In the genomic region with DNA sequence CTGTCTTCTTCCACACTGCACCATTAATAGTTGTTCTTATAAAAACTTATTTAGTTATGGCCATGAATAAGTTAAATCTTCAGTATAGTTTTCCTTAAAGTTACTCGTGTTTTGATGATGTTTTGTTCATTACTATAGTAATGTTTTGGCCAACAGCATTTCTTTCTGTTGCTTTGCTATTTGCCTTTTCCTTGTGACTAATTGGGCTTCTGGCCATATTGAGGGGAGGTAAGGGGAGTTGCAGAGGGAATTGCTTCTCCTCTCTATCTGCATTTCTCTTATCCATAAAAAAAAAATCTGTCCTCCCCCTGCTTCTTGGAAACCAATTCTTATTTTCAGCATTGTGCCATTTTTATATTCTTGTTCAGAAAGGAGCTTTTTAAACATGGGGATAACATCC, we compare ENCODE assay signal across 30 cellular contexts. TPM values are rescaled to one million over a fixed set of nuclear protein-coding genes. Genes with fewer than 3 reads are reported as not detected.
DNase-seq lines count a peak whose midpoint lies in the region; ATAC-seq, FAIRE-seq and TF ChIP-seq lines count a peak whose summit lies in the region.
"Had no signal": no experiment of that assay in that cellular context is flagged by ENCODE, and none has a peak within 500 bp of the region (broad histone marks: within the 10 kb centered on the region; RNA-seq: fewer than 3 reads in every experiment).

No MANE protein-coding gene starts in this region.

- BruUV-seq in PC-3 (replicated peaks; lab: Mats Ljungman, UMichigan): no TSS peak

- intact Hi-C loops in PC-3 (cut with micrococcal nuclease): no loop called here
- intact Hi-C loops in kidney (cut with DNase I): no loop called here
- intact Hi-C loops in uterus (cut with DNase I; ENCODE audit: low total_unique reads): no loop called here

- H3K27ac ChIP-seq in PC-3 (ENCODE audit: low read length) (peak overlapping the region; percentile 9; the same call in 1 of the 2 replicates), kidney (ENCODE audit: low read depth in 2 of 2, low read length in 2 of 2) (no peak overlapping the region), uterus (peak overlapping the region; percentile 51 to 67)
- H3K27ac ChIP-seq: adrenal gland, cardiac muscle cell, prostate gland, testis had no signal

- H3F3A ChIP-seq in PC-3 (ENCODE audit: low read length, unreplicated experiment): no peaks in the 10 kb centered on the region

- H3K36me3 ChIP-seq in PC-3 (ENCODE audit: low read depth, low read length) (no peaks in the 10 kb centered on the region), kidney (ENCODE audit: control insufficient read depth in 1 of 2, insufficient read depth in 2 of 2, low read length in 2 of 2) (no peaks in the 10 kb centered on the region), uterus (no peaks in the 10 kb centered on the region)
- H3K36me3 ChIP-seq: adrenal gland, cardiac muscle cell, prostate gland had no signal

- POLR2A ChIA-PET in PC-3 (lab: Charles Lee; ENCODE audit: unreplicated experiment): no interaction called here

- H3K4me3 ChIP-seq in PC-3 (ENCODE audit: low read length): no peak overlapping the region
- H3K4me3 ChIP-seq in kidney (ENCODE audit: low read length in 2 of 2): no peak overlapping the region
- H3K4me3 ChIP-seq in uterus: no peak overlapping the region
- H3K4me3 ChIP-seq: adrenal gland, cardiac muscle cell, GM12878, GM23338, prostate gland, sigmoid colon, testis had no signal

- no peak overlapping the region for H2AFZ ChIP-seq in PC-3 (ENCODE audit: low read length)
- H2AFZ ChIP-seq: GM23338 had no signal

- no peaks in the 10 kb centered on the region for H3K9me2 ChIP-seq in PC-3 (replicated peaks; ENCODE audit: low read length)

- H3K9ac ChIP-seq in PC-3 (ENCODE audit: low read length) (no peak overlapping the region), kidney (ENCODE audit: low read length in 2 of 2) (no peak overlapping the region)

- ATAC-seq in PC-3 (no peak), HG02759 (IDR thresholded peaks at IDR 0.05; ENCODE audit: unreplicated experiment) (no peak), HG02970 (IDR thresholded peaks at IDR 0.05; ENCODE audit: low FRiP score, unreplicated experiment) (no peak)
- ATAC-seq: activated T-cell treated with anti-CD3 and anti-CD28 coated beads, Interleukin-2, amount 50 U/mL, for 4 hours; GM12878; GM23338; Panc1; stimulated activated naive B cell treated with anti-CD40 and anti-IgM and Interleukin-4, amounts not matched to agents 10 μg/mL and 1 μg/mL and 100 μg/mL, for 72 hours had no signal

- H3K4me2 ChIP-seq in PC-3 (ENCODE audit: low read length): no peak overlapping the region
- H3K4me2 ChIP-seq: GM23338 had no signal

- peak; percentile 30 for FAIRE-seq in kidney (lab: Jason Lieb, UNC)
- FAIRE-seq: endometrium, GM12878, urothelium cell line had no signal

- TF ChIP-seq CTCF in PC-3 (conservative IDR thresholded peaks at IDR 0.05; ENCODE audit: low read depth, low read length) (no peak), kidney (IDR thresholded peaks at IDR 0.05; ENCODE audit: borderline replicate concordance, extremely low read depth, insufficient read depth) (no peak), uterus (IDR thresholded peaks at IDR 0.05) (no peak)

- no peaks in the 10 kb centered on the region for H4K20me1 ChIP-seq in PC-3 (ENCODE audit: low read length)

- H3K27me3 ChIP-seq in PC-3 (ENCODE audit: low read length): no peaks in the 10 kb centered on the region
- H3K27me3 ChIP-seq in uterus: no peaks in the 10 kb centered on the region
- H3K27me3 ChIP-seq: cardiac muscle cell, sigmoid colon, testis had no signal

- no peaks in the 10 kb centered on the region for H3K9me3 ChIP-seq in PC-3 (ENCODE audit: low read length)
- no peaks in the 10 kb centered on the region for H3K9me3 ChIP-seq in kidney (ENCODE audit: control insufficient read depth in 1 of 2, low read length in 2 of 2)
- no peaks in the 10 kb centered on the region for H3K9me3 ChIP-seq in uterus
- H3K9me3 ChIP-seq: adrenal gland, prostate gland, sigmoid colon, testis had no signal

- CTCF ChIA-PET in PC-3 (lab: Charles Lee): interaction anchor here (0.6 kb wide), 1 partner anchor 52 kb away, joined by 4 read pairs; no protein-coding TSS in a partner anchor

- no peaks in the 10 kb centered on the region for H3K79me2 ChIP-seq in PC-3 (ENCODE audit: low read length)

- no peak for TF ChIP-seq POLR2A in uterus (IDR thresholded peaks at IDR 0.05)

- H3K4me1 ChIP-seq in PC-3 (ENCODE audit: insufficient read depth, low read length): no peaks in the 10 kb centered on the region
- no peaks in the 10 kb centered on the region for H3K4me1 ChIP-seq in kidney (ENCODE audit: control insufficient read depth in 1 of 2, insufficient read depth in 1 of 2, low read depth in 1 of 2, low read length in 2 of 2)
- H3K4me1 ChIP-seq in uterus: no peaks in the 10 kb centered on the region
- H3K4me1 ChIP-seq: adrenal gland, prostate gland, testis had no signal

- DNase-seq in PC-3 (peak; percentile 20), dermis blood vessel endothelial cell (peak; percentile 18), kidney (no peak), uterus (peak in 1 of 2 donors; percentile 33), mesenteric fat pad (ENCODE audit: low spot score) (no peak), activated gamma-delta T cell treated with Interleukin-2 at 50 U/mL for 16 hours (no peak)
- DNase-seq: activated CD4-positive, alpha-beta T cell treated with anti-CD3 and anti-CD28 coated beads, Interleukin-2, amount 10 ng/mL, durations not matched to agents 24 days and 14 days; activated naive CD4-positive, alpha-beta T cell treated with Interleukin-2 at 50 U/mL for 16 hours; activated T-cell treated with anti-CD3 and anti-CD28 coated beads, Interleukin-2, amount 50 U/mL, for 4 hours; adrenal gland; CD4-positive, alpha-beta memory T cell; EL; foreskin fibroblast; mesendoderm; NCI-H1048; NCI-H187 treated with DMSO at 0.1 percent for 48 hours; NCI-H526; sigmoid colon; stimulated activated naive B cell treated with anti-CD40 and anti-IgM and Interleukin-4, amounts not matched to agents 10 μg/mL and 1 μg/mL and 100 μg/mL, for 72 hours; T1000; testis had no signal

RNA-seq across cellular contexts. Expression of gene ZCCHC12, which starts 42.7 kb away (rescaled TPM):
- total RNA-seq in PC-3 (2014; rRNA removed): 0.07 TPM in 1 of 2 replicates, not detected in the other
- total RNA-seq in dermis blood vessel endothelial cell: under 0.01 and 0.05 TPM in 2 replicates
- not detected for total RNA-seq in kidney
- polyA plus RNA-seq in kidney (ENCODE audit: insufficient read depth, low read depth, low replicate concordance): not detected
- 100 to 1,000 TPM in 1 of 4 donors, 10 to 100 TPM in 3; 37.9 to 114 (median 61.1) TPM for total RNA-seq in uterus
- not detected for total RNA-seq in mesenteric fat pad
- total RNA-seq: activated CD4-positive, alpha-beta T cell treated with anti-CD3 and anti-CD28 coated beads, Interleukin-2, amount 10 ng/mL, durations not matched to agents 24 days and 14 days; CD4-positive, alpha-beta memory T cell; GM12878 had no signal
- polyA plus RNA-seq: CD4-positive, alpha-beta memory T cell had no signal

RNA-seq across cellular contexts. Expression of gene IL13RA1, which starts 53.5 kb away (rescaled TPM):
- total RNA-seq in PC-3 (2014; rRNA removed): 33.4 and 33.5 TPM in 2 replicates
- total RNA-seq in dermis blood vessel endothelial cell: 80.6 and 85.4 TPM in 2 replicates
- total RNA-seq in kidney: 79.8 TPM
- polyA plus RNA-seq in kidney (ENCODE audit: insufficient read depth, low read depth, low replicate concordance): 26.5 TPM
- 10 to 100 TPM; 20.2 to 60.0 (median 39.9) TPM for total RNA-seq in uterus
- total RNA-seq in mesenteric fat pad: 66.7 TPM

Comparison
In these comparisons a context has a peak if more than half of its experiments do, and no peak if none do; other contexts are left out.
1. DNase-seq: peak in PC-3 (single experiment) and dermis blood vessel endothelial cell (single experiment); none in kidney (single experiment), mesenteric fat pad (single experiment) and activated gamma-delta T cell treated with Interleukin-2 at 50 U/mL for 16 hours (single experiment).
2. H3K27ac ChIP-seq: peak in PC-3 (single experiment) and uterus (2 of 2); none in kidney (0 of 2).
3. RNA of gene ZCCHC12, which starts 42.7 kb away (total RNA-seq): 37.9 to 114 TPM in uterus; 0.07 TPM in PC-3, under 0.01 to 0.05 TPM in dermis blood vessel endothelial cell, not detected in kidney (single experiment) and not detected in mesenteric fat pad (single experiment); every median in the first group is over 10 times any median in the second.